In the genomic region with DNA sequence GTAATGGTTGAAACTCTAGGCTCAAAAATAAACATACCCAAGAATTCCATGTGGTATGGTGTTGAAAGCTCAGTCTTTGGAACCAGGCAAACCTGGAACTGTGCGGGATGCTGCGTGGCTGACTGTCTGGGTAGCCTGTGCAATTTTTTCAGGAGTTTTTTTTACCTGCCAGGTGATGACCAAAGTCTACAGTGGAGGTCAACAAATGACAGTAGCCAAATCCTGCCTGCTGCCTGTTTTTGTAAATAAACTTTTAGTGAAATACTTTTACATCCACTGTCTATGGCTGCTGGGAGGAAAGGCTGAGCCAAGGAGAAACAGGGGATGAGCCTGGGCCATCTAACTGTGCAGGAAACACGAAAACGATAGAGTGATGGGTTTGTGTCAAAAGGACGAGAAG, we compare ENCODE assay signal across 1 cellular context.
A peak's percentile ranks its signal among the peaks of the same experiment; 100 is the strongest.
TF ChIP-seq lines count a peak whose summit lies in the region.

No MANE protein-coding gene starts in this region.

TF ChIP-seq in HepG2, 621 proteins besides CTCF, POLR2A, EP300 and RAD21 (continued from another document):
- TF ChIP-seq, protein P1, sequence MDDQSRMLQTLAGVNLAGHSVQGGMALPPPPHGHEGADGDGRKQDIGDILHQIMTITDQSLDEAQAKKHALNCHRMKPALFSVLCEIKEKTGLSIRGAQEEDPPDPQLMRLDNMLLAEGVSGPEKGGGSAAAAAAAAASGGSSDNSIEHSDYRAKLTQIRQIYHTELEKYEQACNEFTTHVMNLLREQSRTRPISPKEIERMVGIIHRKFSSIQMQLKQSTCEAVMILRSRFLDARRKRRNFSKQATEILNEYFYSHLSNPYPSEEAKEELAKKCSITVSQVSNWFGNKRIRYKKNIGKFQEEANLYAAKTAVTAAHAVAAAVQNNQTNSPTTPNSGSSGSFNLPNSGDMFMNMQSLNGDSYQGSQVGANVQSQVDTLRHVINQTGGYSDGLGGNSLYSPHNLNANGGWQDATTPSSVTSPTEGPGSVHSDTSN (CRISPR knock-in tag; IDR thresholded peaks at IDR 0.05; ENCODE audit: borderline replicate concordance): no peak
- TF ChIP-seq FOXO1 (CRISPR knock-in tag; IDR thresholded peaks at IDR 0.05) (peak; percentile 16; the same call in 1 of the 2 replicates), POGZ (CRISPR knock-in tag; IDR thresholded peaks at IDR 0.05) (peak; percentile 53; the same call in 1 of the 2 replicates), CREM (IDR thresholded peaks at IDR 0.05) (peak; percentile 38; the same call in 1 of the 2 replicates), CREM (CRISPR knock-in tag; IDR thresholded peaks at IDR 0.05) (no peak), SOX13 (IDR thresholded peaks at IDR 0.05) (no peak), SOX13 (CRISPR knock-in tag; conservative IDR thresholded peaks at IDR 0.05 in 1 of 2, IDR thresholded peaks at IDR 0.05 in 1 of 2) (no peak), ZNF501 (CRISPR knock-in tag; IDR thresholded peaks at IDR 0.05) (0 out of 2 replicates have a peak, but pooled peaks have one; percentile 19), TAF1 (CRISPR knock-in tag; IDR thresholded peaks at IDR 0.05) (no peak), FOXP1 (IDR thresholded peaks at IDR 0.05) (no peak), FOXP1 (CRISPR knock-in tag; IDR thresholded peaks at IDR 0.05) (peak; percentile 68), HDAC2 (CRISPR knock-in tag; IDR thresholded peaks at IDR 0.05) (peak; percentile 15; the same call in 1 of the 2 replicates), ELF3 (CRISPR knock-in tag; IDR thresholded peaks at IDR 0.05) (0 out of 2 replicates have a peak, but pooled peaks have one; percentile 33), LCORL (IDR thresholded peaks at IDR 0.05) (no peak), LCORL (CRISPR knock-in tag; IDR thresholded peaks at IDR 0.05) (peak; percentile 50; the same call in 1 of the 2 replicates), ZEB1 (IDR thresholded peaks at IDR 0.05; ENCODE audit: insufficient replicate concordance, low read depth) (peak; percentile 91), ZFP37 (CRISPR knock-in tag; IDR thresholded peaks at IDR 0.05; ENCODE audit: borderline replicate concordance) (0 out of 2 replicates have a peak, but pooled peaks have one; percentile 22), ZNF782 (CRISPR knock-in tag; IDR thresholded peaks at IDR 0.05; ENCODE audit: borderline replicate concordance) (no peak), ZNF329 (CRISPR knock-in tag; IDR thresholded peaks at IDR 0.05; ENCODE audit: low read depth) (no peak), RFX3 (CRISPR knock-in tag; IDR thresholded peaks at IDR 0.05) (no peak), HDAC1 (CRISPR knock-in tag; IDR thresholded peaks at IDR 0.05) (peak; percentile 31; the same call in 1 of the 2 replicates), SPEN (CRISPR knock-in tag; IDR thresholded peaks at IDR 0.05; ENCODE audit: low read depth) (no peak), NFE2L1 (CRISPR knock-in tag; IDR thresholded peaks at IDR 0.05; ENCODE audit: borderline replicate concordance) (no peak), HNF4A (CRISPR knock-in tag; IDR thresholded peaks at IDR 0.05) (peak; percentile 62), ZNF543 (CRISPR knock-in tag; IDR thresholded peaks at IDR 0.05) (no peak), ARNT2 (CRISPR knock-in tag; IDR thresholded peaks at IDR 0.05; ENCODE audit: low read depth) (no peak)
- TF ChIP-seq, protein P2, sequence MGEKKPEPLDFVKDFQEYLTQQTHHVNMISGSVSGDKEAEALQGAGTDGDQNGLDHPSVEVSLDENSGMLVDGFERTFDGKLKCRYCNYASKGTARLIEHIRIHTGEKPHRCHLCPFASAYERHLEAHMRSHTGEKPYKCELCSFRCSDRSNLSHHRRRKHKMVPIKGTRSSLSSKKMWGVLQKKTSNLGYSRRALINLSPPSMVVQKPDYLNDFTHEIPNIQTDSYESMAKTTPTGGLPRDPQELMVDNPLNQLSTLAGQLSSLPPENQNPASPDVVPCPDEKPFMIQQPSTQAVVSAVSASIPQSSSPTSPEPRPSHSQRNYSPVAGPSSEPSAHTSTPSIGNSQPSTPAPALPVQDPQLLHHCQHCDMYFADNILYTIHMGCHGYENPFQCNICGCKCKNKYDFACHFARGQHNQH (CRISPR knock-in tag; IDR thresholded peaks at IDR 0.05): peak; percentile 27; the same call in 1 of the 2 replicates
- TF ChIP-seq, protein P3, sequence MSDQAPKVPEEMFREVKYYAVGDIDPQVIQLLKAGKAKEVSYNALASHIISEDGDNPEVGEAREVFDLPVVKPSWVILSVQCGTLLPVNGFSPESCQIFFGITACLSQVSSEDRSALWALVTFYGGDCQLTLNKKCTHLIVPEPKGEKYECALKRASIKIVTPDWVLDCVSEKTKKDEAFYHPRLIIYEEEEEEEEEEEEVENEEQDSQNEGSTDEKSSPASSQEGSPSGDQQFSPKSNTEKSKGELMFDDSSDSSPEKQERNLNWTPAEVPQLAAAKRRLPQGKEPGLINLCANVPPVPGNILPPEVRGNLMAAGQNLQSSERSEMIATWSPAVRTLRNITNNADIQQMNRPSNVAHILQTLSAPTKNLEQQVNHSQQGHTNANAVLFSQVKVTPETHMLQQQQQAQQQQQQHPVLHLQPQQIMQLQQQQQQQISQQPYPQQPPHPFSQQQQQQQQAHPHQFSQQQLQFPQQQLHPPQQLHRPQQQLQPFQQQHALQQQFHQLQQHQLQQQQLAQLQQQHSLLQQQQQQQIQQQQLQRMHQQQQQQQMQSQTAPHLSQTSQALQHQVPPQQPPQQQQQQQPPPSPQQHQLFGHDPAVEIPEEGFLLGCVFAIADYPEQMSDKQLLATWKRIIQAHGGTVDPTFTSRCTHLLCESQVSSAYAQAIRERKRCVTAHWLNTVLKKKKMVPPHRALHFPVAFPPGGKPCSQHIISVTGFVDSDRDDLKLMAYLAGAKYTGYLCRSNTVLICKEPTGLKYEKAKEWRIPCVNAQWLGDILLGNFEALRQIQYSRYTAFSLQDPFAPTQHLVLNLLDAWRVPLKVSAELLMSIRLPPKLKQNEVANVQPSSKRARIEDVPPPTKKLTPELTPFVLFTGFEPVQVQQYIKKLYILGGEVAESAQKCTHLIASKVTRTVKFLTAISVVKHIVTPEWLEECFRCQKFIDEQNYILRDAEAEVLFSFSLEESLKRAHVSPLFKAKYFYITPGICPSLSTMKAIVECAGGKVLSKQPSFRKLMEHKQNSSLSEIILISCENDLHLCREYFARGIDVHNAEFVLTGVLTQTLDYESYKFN (CRISPR knock-in tag; conservative IDR thresholded peaks at IDR 0.05): peak; percentile 80
- TF ChIP-seq, protein P4, sequence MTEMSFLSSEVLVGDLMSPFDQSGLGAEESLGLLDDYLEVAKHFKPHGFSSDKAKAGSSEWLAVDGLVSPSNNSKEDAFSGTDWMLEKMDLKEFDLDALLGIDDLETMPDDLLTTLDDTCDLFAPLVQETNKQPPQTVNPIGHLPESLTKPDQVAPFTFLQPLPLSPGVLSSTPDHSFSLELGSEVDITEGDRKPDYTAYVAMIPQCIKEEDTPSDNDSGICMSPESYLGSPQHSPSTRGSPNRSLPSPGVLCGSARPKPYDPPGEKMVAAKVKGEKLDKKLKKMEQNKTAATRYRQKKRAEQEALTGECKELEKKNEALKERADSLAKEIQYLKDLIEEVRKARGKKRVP (CRISPR knock-in tag; IDR thresholded peaks at IDR 0.05): no peak
- TF ChIP-seq, protein P5, sequence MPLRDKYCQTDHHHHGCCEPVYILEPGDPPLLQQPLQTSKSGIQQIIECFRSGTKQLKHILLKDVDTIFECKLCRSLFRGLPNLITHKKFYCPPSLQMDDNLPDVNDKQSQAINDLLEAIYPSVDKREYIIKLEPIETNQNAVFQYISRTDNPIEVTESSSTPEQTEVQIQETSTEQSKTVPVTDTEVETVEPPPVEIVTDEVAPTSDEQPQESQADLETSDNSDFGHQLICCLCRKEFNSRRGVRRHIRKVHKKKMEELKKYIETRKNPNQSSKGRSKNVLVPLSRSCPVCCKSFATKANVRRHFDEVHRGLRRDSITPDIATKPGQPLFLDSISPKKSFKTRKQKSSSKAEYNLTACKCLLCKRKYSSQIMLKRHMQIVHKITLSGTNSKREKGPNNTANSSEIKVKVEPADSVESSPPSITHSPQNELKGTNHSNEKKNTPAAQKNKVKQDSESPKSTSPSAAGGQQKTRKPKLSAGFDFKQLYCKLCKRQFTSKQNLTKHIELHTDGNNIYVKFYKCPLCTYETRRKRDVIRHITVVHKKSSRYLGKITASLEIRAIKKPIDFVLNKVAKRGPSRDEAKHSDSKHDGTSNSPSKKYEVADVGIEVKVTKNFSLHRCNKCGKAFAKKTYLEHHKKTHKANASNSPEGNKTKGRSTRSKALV (CRISPR knock-in tag; IDR thresholded peaks at IDR 0.05): 0 out of 2 replicates have a peak, but pooled peaks have one; percentile 33
- TF ChIP-seq, protein P6, sequence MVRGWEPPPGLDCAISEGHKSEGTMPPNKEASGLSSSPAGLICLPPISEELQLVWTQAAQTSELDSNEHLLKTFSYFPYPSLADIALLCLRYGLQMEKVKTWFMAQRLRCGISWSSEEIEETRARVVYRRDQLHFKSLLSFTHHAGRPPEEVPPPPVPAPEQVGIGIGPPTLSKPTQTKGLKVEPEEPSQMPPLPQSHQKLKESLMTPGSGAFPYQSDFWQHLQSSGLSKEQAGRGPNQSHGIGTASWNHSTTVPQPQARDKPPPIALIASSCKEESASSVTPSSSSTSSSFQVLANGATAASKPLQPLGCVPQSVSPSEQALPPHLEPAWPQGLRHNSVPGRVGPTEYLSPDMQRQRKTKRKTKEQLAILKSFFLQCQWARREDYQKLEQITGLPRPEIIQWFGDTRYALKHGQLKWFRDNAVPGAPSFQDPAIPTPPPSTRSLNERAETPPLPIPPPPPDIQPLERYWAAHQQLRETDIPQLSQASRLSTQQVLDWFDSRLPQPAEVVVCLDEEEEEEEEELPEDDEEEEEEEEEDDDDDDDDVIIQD (CRISPR knock-in tag; IDR thresholded peaks at IDR 0.05; ENCODE audit: low read depth): peak; percentile 75; the same call in 1 of the 2 replicates
